ENCODE assay signal across 1 cellular context in the genomic region with DNA sequence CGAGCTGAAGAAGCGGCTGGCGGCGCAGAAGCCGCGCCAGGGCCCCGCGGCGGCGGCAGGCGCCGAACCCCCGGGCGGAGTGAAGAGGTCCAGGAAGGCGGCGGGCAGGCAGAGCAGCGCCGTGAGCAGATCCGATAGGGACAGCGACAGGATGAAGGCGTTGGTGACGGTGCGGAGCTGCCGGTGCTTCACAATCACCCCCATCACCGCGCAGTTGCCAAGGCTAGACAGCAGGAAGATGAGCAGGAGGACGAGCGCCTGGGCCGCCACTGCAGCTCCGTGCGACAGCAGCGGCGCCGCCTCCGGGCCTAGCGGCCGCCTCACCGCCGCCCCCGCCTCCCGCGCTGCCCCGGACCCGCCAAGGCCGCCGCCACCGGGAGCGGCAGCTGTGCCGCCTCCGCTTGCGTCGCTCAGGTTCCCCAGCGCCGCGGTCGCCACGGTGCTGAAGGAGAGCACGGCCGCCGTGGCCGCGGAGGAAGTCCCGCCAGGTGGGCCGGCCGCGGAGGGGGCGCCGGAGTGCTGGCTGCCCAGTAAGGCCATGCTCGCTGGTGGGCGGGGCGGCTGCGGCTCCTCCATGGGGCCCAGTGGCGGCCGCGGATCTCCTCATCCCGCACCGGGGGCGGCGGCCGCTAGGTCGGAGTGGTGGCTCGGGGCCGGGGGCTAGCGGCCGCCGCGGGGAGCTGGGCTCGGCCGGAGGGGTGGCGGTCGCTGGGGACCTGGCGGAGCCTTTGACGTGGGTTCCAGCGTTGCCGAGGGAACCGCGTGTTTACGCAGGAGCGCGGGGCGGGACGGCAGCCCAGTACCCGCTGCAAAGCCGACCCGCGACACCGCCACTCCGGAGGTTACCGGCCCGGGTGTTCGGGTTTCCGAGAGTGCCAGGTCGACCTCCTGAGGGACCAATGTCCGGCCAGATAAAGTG.
TF ChIP-seq lines count a peak whose summit lies in the region.

A gene with protein sequence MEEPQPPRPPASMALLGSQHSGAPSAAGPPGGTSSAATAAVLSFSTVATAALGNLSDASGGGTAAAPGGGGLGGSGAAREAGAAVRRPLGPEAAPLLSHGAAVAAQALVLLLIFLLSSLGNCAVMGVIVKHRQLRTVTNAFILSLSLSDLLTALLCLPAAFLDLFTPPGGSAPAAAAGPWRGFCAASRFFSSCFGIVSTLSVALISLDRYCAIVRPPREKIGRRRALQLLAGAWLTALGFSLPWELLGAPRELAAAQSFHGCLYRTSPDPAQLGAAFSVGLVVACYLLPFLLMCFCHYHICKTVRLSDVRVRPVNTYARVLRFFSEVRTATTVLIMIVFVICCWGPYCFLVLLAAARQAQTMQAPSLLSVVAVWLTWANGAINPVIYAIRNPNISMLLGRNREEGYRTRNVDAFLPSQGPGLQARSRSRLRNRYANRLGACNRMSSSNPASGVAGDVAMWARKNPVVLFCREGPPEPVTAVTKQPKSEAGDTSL (minus strand): TSS at position 730 of the 919 bp plus-strand sequence. CDS start 154 bp downstream, at position 576.

TF ChIP-seq in HEK293, 187 proteins besides CTCF, POLR2A, EP300 and RAD21 (continued from another document):
- no peak for TF ChIP-seq MEIS1 (CRISPR knock-in tag; IDR thresholded peaks at IDR 0.05; ENCODE audit: borderline replicate concordance)
